ENCODE assay signal across 8 cellular contexts in genomic region chr1:26171084-26172072, GRCh38. TPM values are rescaled to one million over a fixed set of nuclear protein-coding genes. Genes with fewer than 3 reads are reported as not detected.
DNase-seq lines count a peak whose midpoint lies in the region; ATAC-seq, FAIRE-seq and TF ChIP-seq lines count a peak whose summit lies in the region.

ZNF593OS (minus strand) TSS chr1:26171832; CDS start chr1:26171661, 171 bp downstream.

- no peaks in the 10 kb centered on the region for H4K20me1 ChIP-seq in astrocyte (ENCODE audit: insufficient read depth, low read length)

- no peak within 1 kb of the TSS for H3K27ac ChIP-seq in ACC112 (ENCODE audit: low read depth, low read length)
- H3K27ac ChIP-seq in astrocyte (ENCODE audit: low read depth, low read length) = no peak within 1 kb of the TSS
- no peak within 1 kb of the TSS for H3K27ac ChIP-seq in mesendoderm (ENCODE audit: low read depth, low read length)

- H3K9me3 Mint-ChIP-seq in astrocyte (ENCODE audit: unreplicated experiment) = no peaks in the 10 kb centered on the region

- no peak within 1 kb of the TSS for H4K5ac ChIP-seq in mesendoderm (ENCODE audit: low read length)

- ATAC-seq in HG02642 (IDR thresholded peaks at IDR 0.05; ENCODE audit: poor library complexity, unreplicated experiment) = no peak

- no peaks in the 10 kb centered on the region for H3K27me3 ChIP-seq in ACC112 (ENCODE audit: insufficient read depth, low read length)
- no peaks in the 10 kb centered on the region for H3K27me3 ChIP-seq in HAP-1 (ENCODE audit: low read depth)
- H3K27me3 ChIP-seq in astrocyte (ENCODE audit: insufficient read depth, low read length) = no peaks in the 10 kb centered on the region
- H3K27me3 ChIP-seq in mesendoderm (ENCODE audit: insufficient read depth, low read length, poor library complexity) = no peaks in the 10 kb centered on the region

- H3K4me3 Mint-ChIP-seq in astrocyte (ENCODE audit: unreplicated experiment) = peak within 1 kb of the TSS; percentile 89

- no peaks in the 10 kb centered on the region for H3K9me3 ChIP-seq in HAP-1
- H3K9me3 ChIP-seq in astrocyte (ENCODE audit: insufficient read depth, low read depth, low read length) = no peaks in the 10 kb centered on the region

- no peak within 1 kb of the TSS for H3K4ac ChIP-seq in mesendoderm (ENCODE audit: low read depth, low read length)

- peak in 1 of 2 experiments; percentile 28 for DNase-seq in HAP-1 (ENCODE audit: low spot score in 2 of 2)
- no peak for DNase-seq in astrocyte (ENCODE audit: low read depth)
- no peak for DNase-seq in mesendoderm
- no peak for DNase-seq in NCI-H1417 (lab: John Stamatoyannopoulos, UW)
- no peak for DNase-seq in kidney glomerular epithelial cell (lab: John Stamatoyannopoulos, UW)
- no peak for DNase-seq in NCI-H2171 treated with DMSO at 0.1 percent for 48 hours (lab: John Stamatoyannopoulos, UW)

- H3K4me3 ChIP-seq in ACC112 (ENCODE audit: low read depth, low read length) (peak within 1 kb of the TSS; percentile 96), HAP-1 (peak within 1 kb of the TSS; percentile 98), astrocyte (ENCODE audit: insufficient read depth, low read depth, low read length) (peak within 1 kb of the TSS; percentile 68), mesendoderm (ENCODE audit: low read length) (no peak within 1 kb of the TSS)

- TF ChIP-seq CTCF in astrocyte (IDR thresholded peaks at IDR 0.05; ENCODE audit: insufficient read depth, low read depth, low read length) = no peak

- H3K79me1 ChIP-seq in mesendoderm (ENCODE audit: low read length) = peaks cover 14% of the 10 kb centered on the region

- no peaks in the 10 kb centered on the region for H3K27me3 Mint-ChIP-seq in astrocyte (ENCODE audit: low read depth, unreplicated experiment)

- H3K18ac ChIP-seq in mesendoderm (ENCODE audit: low read length) = no peak within 1 kb of the TSS

- H3K36me3 ChIP-seq in ACC112 (ENCODE audit: insufficient read depth, low read length) (no peaks in the 10 kb centered on the region), HAP-1 (replicated peaks) (peaks cover 16% of the 10 kb centered on the region), astrocyte (ENCODE audit: insufficient read depth, low read length) (no peaks in the 10 kb centered on the region), mesendoderm (ENCODE audit: control insufficient read depth, insufficient read depth, low read length) (no peaks in the 10 kb centered on the region)

- H3K79me2 ChIP-seq in ACC112 (ENCODE audit: control insufficient read depth, insufficient read depth, low read length, unreplicated experiment) = peaks cover 17% of the 10 kb centered on the region
- H3K79me2 ChIP-seq in astrocyte (ENCODE audit: insufficient read depth, low read length) = peaks cover 20% of the 10 kb centered on the region
- peaks cover 8% of the 10 kb centered on the region for H3K79me2 ChIP-seq in mesendoderm (ENCODE audit: control insufficient read depth, insufficient read depth, low read length)

- no peak for FAIRE-seq in astrocyte (lab: Jason Lieb, UNC)

- no peak within 1 kb of the TSS for H2BK5ac ChIP-seq in mesendoderm (ENCODE audit: low read length)

- H3K4me1 Mint-ChIP-seq in astrocyte (ENCODE audit: low read depth, unreplicated experiment) = no peaks in the 10 kb centered on the region

- no peaks in the 10 kb centered on the region for H3K36me3 Mint-ChIP-seq in astrocyte (ENCODE audit: low read depth, unreplicated experiment)

- no CpG with 5 or more reads among the region's 34 CpGs for WGBS in mesendoderm (ENCODE audit: extremely low coverage, insufficient coverage, low lambda C conversion rate)

- H3K9ac ChIP-seq in astrocyte (ENCODE audit: low read length) (peak within 1 kb of the TSS; percentile 94), mesendoderm (ENCODE audit: low read length) (peak within 1 kb of the TSS; percentile 77)

- H2BK120ac ChIP-seq in mesendoderm (ENCODE audit: low read depth, low read length) = no peak within 1 kb of the TSS

- no peak within 1 kb of the TSS for H2AFZ ChIP-seq in ACC112 (ENCODE audit: low read length, unreplicated experiment)
- no peak within 1 kb of the TSS for H2AFZ ChIP-seq in astrocyte (ENCODE audit: low read depth, low read length)

- in situ Hi-C loops in HAP-1 (cut with MboI; ENCODE audit: low sequenced_read_pairs) = no loop called here

- H2AK5ac ChIP-seq in mesendoderm (ENCODE audit: low read length) = no peak within 1 kb of the TSS

- H4K8ac ChIP-seq in mesendoderm (ENCODE audit: low read depth, low read length) = no peak within 1 kb of the TSS

- H3K27ac Mint-ChIP-seq in astrocyte (ENCODE audit: unreplicated experiment) = no peak within 1 kb of the TSS

- no peak within 1 kb of the TSS for H3K23ac ChIP-seq in mesendoderm (ENCODE audit: low read length)

- no peak within 1 kb of the TSS for H2BK15ac ChIP-seq in mesendoderm (replicated peaks; ENCODE audit: low read depth)

- H3K4me2 ChIP-seq in astrocyte (ENCODE audit: low read length) (peak within 1 kb of the TSS; percentile 88), mesendoderm (ENCODE audit: low read length) (peak within 1 kb of the TSS; percentile 78)

- H3K4me1 ChIP-seq in ACC112 (ENCODE audit: control insufficient read depth, insufficient read depth, low read length, unreplicated experiment) (peaks cover 7% of the 10 kb centered on the region), HAP-1 (peaks cover 18% of the 10 kb centered on the region), astrocyte (ENCODE audit: insufficient read depth, low read length) (peaks cover 13% of the 10 kb centered on the region), mesendoderm (ENCODE audit: control insufficient read depth, low read depth, low read length) (peaks cover 3% of the 10 kb centered on the region)

- peak within 1 kb of the TSS; percentile 15 for H3K56ac ChIP-seq in mesendoderm (ENCODE audit: low read length)

RNA-seq across cellular contexts. Expression of gene ZNF593OS, which starts in this region (rescaled TPM):
- total RNA-seq in astrocyte = not detected in 2 replicates
- not detected for polyA plus RNA-seq in mesendoderm (2013, experiment 1 of 2)
- not detected for polyA plus RNA-seq in mesendoderm (2013, experiment 2 of 2)
